In the genomic region with DNA sequence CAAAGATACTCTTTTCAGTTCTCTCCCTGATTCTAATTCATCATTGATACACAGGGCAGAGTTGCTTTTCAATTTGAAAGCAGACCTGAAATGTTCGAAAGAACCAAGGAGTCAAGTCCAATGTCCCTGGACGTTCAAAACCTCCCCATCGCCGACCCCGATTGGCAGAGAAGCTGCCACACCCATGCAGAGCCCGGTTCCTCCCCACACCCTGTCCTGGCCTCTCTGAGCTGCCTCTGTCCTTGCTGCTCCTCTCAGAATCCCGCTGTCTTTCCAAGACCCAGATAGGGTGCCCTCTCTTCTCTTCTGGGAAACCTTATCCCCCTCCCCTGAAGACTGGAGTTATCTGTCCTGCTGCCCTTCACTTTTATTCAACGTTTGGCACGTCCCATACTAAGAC, we compare ENCODE assay signal across 25 cellular contexts.
"Had no signal": no experiment of that assay in that cellular context is flagged by ENCODE, and none has a peak within 500 bp of the region (broad histone marks: within the 10 kb centered on the region; RNA-seq: fewer than 3 reads in every experiment).

No MANE protein-coding gene starts in this region.

- H3K4me1 ChIP-seq: right atrium auricular region, thyroid gland, vagina had no signal

- H3K4me3 Mint-ChIP-seq: memory B cell; mesothelial cell of epicardium; naive B cell; natural killer cell treated with Interleukin-12 subunit alpha and Interleukin-12 subunit beta and Interleukin-15 and Interleukin-18, amount 100 ng/mL, for 72 hours; stimulated activated effector memory CD8-positive, alpha-beta T cell treated with anti-CD3 and anti-CD28 coated beads, Interleukin-12 subunit alpha, Interleukin-12 subunit beta, amount 100 ng/mL, for 72 hours had no signal

- H3K27ac ChIP-seq: coronary artery, heart left ventricle, hepatocyte, pancreas, right atrium auricular region, stomach, thyroid gland, vagina had no signal

- FAIRE-seq: frontal cortex, kidney, pancreas had no signal

- H3K4me1 Mint-ChIP-seq: memory B cell; stimulated activated effector memory CD8-positive, alpha-beta T cell treated with anti-CD3 and anti-CD28 coated beads, Interleukin-12 subunit alpha, Interleukin-12 subunit beta, amount 100 ng/mL, for 72 hours had no signal

- H3K4me2 ChIP-seq: hepatocyte had no signal

- H2AFZ ChIP-seq: hepatocyte had no signal

- H3K9me3 ChIP-seq: mucosa of descending colon, pancreas, thyroid gland, vagina had no signal

- H3K27me3 Mint-ChIP-seq: memory B cell, naive B cell, progenitor cell of endocrine pancreas had no signal

- H3K79me2 ChIP-seq: hepatocyte had no signal

- H3K27ac Mint-ChIP-seq: memory B cell; mesothelial cell of epicardium; natural killer cell treated with Interleukin-12 subunit alpha and Interleukin-12 subunit beta and Interleukin-15 and Interleukin-18, amount 100 ng/mL, for 72 hours; progenitor cell of endocrine pancreas; stimulated activated effector memory CD8-positive, alpha-beta T cell treated with anti-CD3 and anti-CD28 coated beads, Interleukin-12 subunit alpha, Interleukin-12 subunit beta, amount 100 ng/mL, for 72 hours had no signal

- H3K27me3 ChIP-seq: heart left ventricle, hepatocyte, pancreas, right atrium auricular region, stomach, thyroid gland, vagina had no signal

- H3K9me3 Mint-ChIP-seq: natural killer cell treated with Interleukin-12 subunit alpha and Interleukin-12 subunit beta and Interleukin-15 and Interleukin-18, amount 100 ng/mL, for 72 hours; stimulated activated effector memory CD8-positive, alpha-beta T cell treated with anti-CD3 and anti-CD28 coated beads, Interleukin-12 subunit alpha, Interleukin-12 subunit beta, amount 100 ng/mL, for 72 hours had no signal

- DNase-seq: heart left ventricle; kidney; mucosa of descending colon; naive B cell; occipital lobe; pancreas; stimulated activated CD4-positive, alpha-beta T cell treated with anti-CD3 and anti-CD28 coated beads, Interleukin-2, amount 100 ng/mL, for 24 hours; stimulated activated CD4-positive, alpha-beta T cell treated with anti-CD3 and anti-CD28 coated beads, Interleukin-4, amount 100 ng/mL, for 24 hours; stimulated activated naive CD4-positive, alpha-beta T cell treated with Interleukin-2 at 50 U/mL for 16 hours; stomach; thyroid gland; trophoblast cell had no signal

- ATAC-seq: heart left ventricle; left lobe of liver; mucosa of descending colon; natural killer cell treated with Interleukin-12 subunit alpha and Interleukin-12 subunit beta and Interleukin-15 and Interleukin-18, amount 100 ng/mL, for 72 hours; sciatic nerve; stimulated activated effector memory CD8-positive, alpha-beta T cell treated with anti-CD3 and anti-CD28 coated beads, Interleukin-12 subunit alpha, Interleukin-12 subunit beta, amount 100 ng/mL, for 72 hours had no signal

- H3K36me3 ChIP-seq: heart left ventricle, pancreas, right atrium auricular region, stomach, thyroid gland, vagina had no signal

- H3K36me3 Mint-ChIP-seq: mesothelial cell of epicardium; natural killer cell treated with Interleukin-12 subunit alpha and Interleukin-12 subunit beta and Interleukin-15 and Interleukin-18, amount 100 ng/mL, for 72 hours; stimulated activated effector memory CD8-positive, alpha-beta T cell treated with anti-CD3 and anti-CD28 coated beads, Interleukin-12 subunit alpha, Interleukin-12 subunit beta, amount 100 ng/mL, for 72 hours had no signal

- H3K4me3 ChIP-seq: coronary artery, heart left ventricle, hepatocyte, lung, mucosa of descending colon, pancreas, right atrium auricular region, stomach, thyroid gland, vagina had no signal
